ENCODE assay signal across 8 cellular contexts in the genomic region with DNA sequence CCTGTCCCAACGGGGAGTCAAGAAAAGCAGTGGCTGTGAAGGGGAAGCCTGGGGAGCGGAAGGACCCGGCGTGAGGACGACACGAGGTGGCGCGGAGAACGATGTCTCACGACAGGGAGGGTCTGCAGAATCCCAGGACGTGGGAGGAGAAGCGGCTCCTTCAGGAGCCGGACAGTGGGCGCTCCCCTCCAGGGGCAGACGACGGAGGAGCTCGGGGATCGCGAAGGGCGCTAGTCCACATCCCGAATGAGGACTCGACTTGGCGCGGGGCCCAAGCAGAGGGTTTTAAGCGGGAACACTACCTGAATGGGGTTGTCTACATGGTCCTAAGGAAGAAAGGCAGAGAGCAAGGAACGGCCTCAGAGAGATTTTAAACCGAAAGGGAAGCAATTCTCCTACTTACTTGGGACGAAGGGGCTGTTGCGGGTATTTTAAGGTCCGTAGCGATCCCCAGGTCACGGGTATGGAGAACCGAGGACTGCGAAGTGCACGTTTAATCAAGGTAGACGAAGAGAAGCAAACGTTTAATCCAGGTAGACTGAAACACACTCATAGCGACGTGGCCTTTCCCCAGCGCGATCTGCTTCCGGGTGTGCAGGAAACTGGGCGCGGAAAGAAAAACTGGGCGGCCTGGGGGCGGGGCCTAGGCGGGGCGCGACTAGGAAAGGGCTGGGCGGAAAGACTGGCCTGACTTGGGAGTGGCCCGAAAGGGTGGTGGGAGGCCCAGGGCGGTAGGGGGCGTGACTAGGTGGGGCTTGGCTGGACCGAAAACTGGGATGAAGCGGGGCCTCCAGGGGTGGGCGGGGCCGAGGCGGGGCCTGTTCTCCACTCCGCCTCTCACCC. TPM values are rescaled to one million over a fixed set of nuclear protein-coding genes. Genes with fewer than 3 reads are reported as not detected.
DNase-seq lines count a peak whose midpoint lies in the region; ATAC-seq and TF ChIP-seq lines count a peak whose summit lies in the region.

A gene (minus strand): TSS at position 594 of the 843 bp plus-strand sequence. CDS start 10,964 bp downstream, outside the sequence.

- H3K36me3 ChIP-seq in Loucy (ENCODE audit: insufficient read depth, low read length) = 0 out of 2 replicates have a peak, but pooled peaks cover 5% of the 10 kb centered on the region

- no peaks in the 10 kb centered on the region for H3K27me3 Mint-ChIP-seq in activated naive CD4-positive, alpha-beta T cell treated with anti-CD3 and anti-CD28 coated beads, Interleukin-2, amount 50 U/mL, for 24 hours

- peak within 1 kb of the TSS; percentile 94 for H3K27ac Mint-ChIP-seq in activated naive CD4-positive, alpha-beta T cell treated with anti-CD3 and anti-CD28 coated beads, Interleukin-2, amount 50 U/mL, for 24 hours

- ATAC-seq in GM21576 (IDR thresholded peaks at IDR 0.05; ENCODE audit: unreplicated experiment) (peak; percentile 87), SK-N-SH treated with all-trans-retinoic acid at 6 μM for 48 hours (peak; percentile 99)

- no peaks in the 10 kb centered on the region for H3F3A ChIP-seq in Loucy (ENCODE audit: low read depth)

- peaks cover 37% of the 10 kb centered on the region; the same call in 1 of the 2 replicates for H3K79me2 ChIP-seq in Loucy (ENCODE audit: insufficient read depth, low read length)

- H2AFZ ChIP-seq in Loucy (ENCODE audit: low read length) = peak within 1 kb of the TSS; percentile 59

- peak; percentile 95 for DNase-seq in COLO829 (ENCODE audit: low spot score)
- peak; percentile 41 for DNase-seq in glomerular endothelial cell (ENCODE audit: extremely low read depth, low read depth, low spot score)
- peak; percentile 32 to 98 (median 90) for DNase-seq in nucleus accumbens (lab: John Stamatoyannopoulos, UW)

- H3K4me2 ChIP-seq in Loucy (ENCODE audit: low read depth, low read length, poor library complexity, severe bottlenecking) = peak within 1 kb of the TSS; percentile 66

- H3K27me3 ChIP-seq in Loucy (ENCODE audit: insufficient read depth, low read length, poor library complexity, severe bottlenecking) = no peaks in the 10 kb centered on the region

- H3K9me3 Mint-ChIP-seq in activated naive CD4-positive, alpha-beta T cell treated with anti-CD3 and anti-CD28 coated beads, Interleukin-2, amount 50 U/mL, for 24 hours = peaks cover 23% of the 10 kb centered on the region

- H3K9me3 ChIP-seq in Loucy (ENCODE audit: insufficient read depth, low read depth, low read length) = peaks cover 14% of the 10 kb centered on the region; the same call in 1 of the 2 replicates

- H3K9ac ChIP-seq in Loucy (ENCODE audit: low read depth, low read length, poor library complexity, severe bottlenecking) = peak within 1 kb of the TSS; percentile 74

- peaks cover 41% of the 10 kb centered on the region for H3K4me1 Mint-ChIP-seq in activated naive CD4-positive, alpha-beta T cell treated with anti-CD3 and anti-CD28 coated beads, Interleukin-2, amount 50 U/mL, for 24 hours

- TF ChIP-seq CTCF in Loucy (conservative IDR thresholded peaks at IDR 0.05; ENCODE audit: low read length) (no peak), subcutaneous adipose tissue (IDR thresholded peaks at IDR 0.05; ENCODE audit: low read depth) (no peak)

- H3K4me1 ChIP-seq in Loucy (ENCODE audit: insufficient read depth, low read length, poor library complexity, severe bottlenecking) = no peaks in the 10 kb centered on the region

- H3K36me3 Mint-ChIP-seq in activated naive CD4-positive, alpha-beta T cell treated with anti-CD3 and anti-CD28 coated beads, Interleukin-2, amount 50 U/mL, for 24 hours = peaks cover 48% of the 10 kb centered on the region

- peak within 1 kb of the TSS; percentile 78 for H3K4me3 ChIP-seq in Loucy (ENCODE audit: low read length, poor library complexity, severe bottlenecking)

- H3K4me3 Mint-ChIP-seq in activated naive CD4-positive, alpha-beta T cell treated with anti-CD3 and anti-CD28 coated beads, Interleukin-2, amount 50 U/mL, for 24 hours = peak within 1 kb of the TSS; percentile 95

- no peaks in the 10 kb centered on the region for H3K9me2 ChIP-seq in Loucy (replicated peaks; ENCODE audit: low read depth, low read length)

- no peaks in the 10 kb centered on the region for H4K20me1 ChIP-seq in Loucy (ENCODE audit: insufficient read depth, low read length, poor library complexity, severe bottlenecking)

TF ChIP-seq in SK-N-SH treated with all-trans-retinoic acid at 6 μM for 48 hours, 23 proteins besides CTCF, POLR2A, EP300 and RAD21:
- TF ChIP-seq, protein P1, sequence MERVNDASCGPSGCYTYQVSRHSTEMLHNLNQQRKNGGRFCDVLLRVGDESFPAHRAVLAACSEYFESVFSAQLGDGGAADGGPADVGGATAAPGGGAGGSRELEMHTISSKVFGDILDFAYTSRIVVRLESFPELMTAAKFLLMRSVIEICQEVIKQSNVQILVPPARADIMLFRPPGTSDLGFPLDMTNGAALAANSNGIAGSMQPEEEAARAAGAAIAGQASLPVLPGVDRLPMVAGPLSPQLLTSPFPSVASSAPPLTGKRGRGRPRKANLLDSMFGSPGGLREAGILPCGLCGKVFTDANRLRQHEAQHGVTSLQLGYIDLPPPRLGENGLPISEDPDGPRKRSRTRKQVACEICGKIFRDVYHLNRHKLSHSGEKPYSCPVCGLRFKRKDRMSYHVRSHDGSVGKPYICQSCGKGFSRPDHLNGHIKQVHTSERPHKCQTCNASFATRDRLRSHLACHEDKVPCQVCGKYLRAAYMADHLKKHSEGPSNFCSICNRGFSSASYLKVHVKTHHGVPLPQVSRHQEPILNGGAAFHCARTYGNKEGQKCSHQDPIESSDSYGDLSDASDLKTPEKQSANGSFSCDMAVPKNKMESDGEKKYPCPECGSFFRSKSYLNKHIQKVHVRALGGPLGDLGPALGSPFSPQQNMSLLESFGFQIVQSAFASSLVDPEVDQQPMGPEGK (CRISPR knock-in tag; IDR thresholded peaks at IDR 0.05; ENCODE audit: borderline replicate concordance) = no peak
- TF ChIP-seq ZNF70 (CRISPR knock-in tag; IDR thresholded peaks at IDR 0.05) (no peak), ZFP30 (CRISPR knock-in tag; IDR thresholded peaks at IDR 0.05) (no peak), ZC3H10 (CRISPR knock-in tag; IDR thresholded peaks at IDR 0.05) (no peak), TOX (CRISPR knock-in tag; IDR thresholded peaks at IDR 0.05; ENCODE audit: borderline replicate concordance) (no peak), TCF4 (CRISPR knock-in tag; IDR thresholded peaks at IDR 0.05; ENCODE audit: borderline replicate concordance) (no peak), PPARA (CRISPR knock-in tag; IDR thresholded peaks at IDR 0.05; ENCODE audit: borderline replicate concordance) (no peak), ARNTL (CRISPR knock-in tag; IDR thresholded peaks at IDR 0.05; ENCODE audit: borderline replicate concordance, low read depth) (no peak), ISL1 (CRISPR knock-in tag; IDR thresholded peaks at IDR 0.05) (no peak), GLIS3 (CRISPR knock-in tag; IDR thresholded peaks at IDR 0.05) (no peak), RARB (CRISPR knock-in tag; IDR thresholded peaks at IDR 0.05) (no peak), OSR1 (CRISPR knock-in tag; IDR thresholded peaks at IDR 0.05) (no peak), ESRRG (CRISPR knock-in tag; IDR thresholded peaks at IDR 0.05) (no peak), ZFP3 (CRISPR knock-in tag; IDR thresholded peaks at IDR 0.05) (no peak), BACH2 (CRISPR knock-in tag; IDR thresholded peaks at IDR 0.05; ENCODE audit: borderline replicate concordance) (no peak), SNAI2 (CRISPR knock-in tag; IDR thresholded peaks at IDR 0.05) (no peak)
- TF ChIP-seq, protein P2, sequence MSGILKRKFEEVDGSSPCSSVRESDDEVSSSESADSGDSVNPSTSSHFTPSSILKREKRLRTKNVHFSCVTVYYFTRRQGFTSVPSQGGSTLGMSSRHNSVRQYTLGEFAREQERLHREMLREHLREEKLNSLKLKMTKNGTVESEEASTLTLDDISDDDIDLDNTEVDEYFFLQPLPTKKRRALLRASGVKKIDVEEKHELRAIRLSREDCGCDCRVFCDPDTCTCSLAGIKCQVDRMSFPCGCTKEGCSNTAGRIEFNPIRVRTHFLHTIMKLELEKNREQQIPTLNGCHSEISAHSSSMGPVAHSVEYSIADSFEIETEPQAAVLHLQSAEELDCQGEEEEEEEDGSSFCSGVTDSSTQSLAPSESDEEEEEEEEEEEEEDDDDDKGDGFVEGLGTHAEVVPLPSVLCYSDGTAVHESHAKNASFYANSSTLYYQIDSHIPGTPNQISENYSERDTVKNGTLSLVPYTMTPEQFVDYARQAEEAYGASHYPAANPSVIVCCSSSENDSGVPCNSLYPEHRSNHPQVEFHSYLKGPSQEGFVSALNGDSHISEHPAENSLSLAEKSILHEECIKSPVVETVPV (CRISPR knock-in tag; IDR thresholded peaks at IDR 0.05) = no peak
- TF ChIP-seq, protein P3, sequence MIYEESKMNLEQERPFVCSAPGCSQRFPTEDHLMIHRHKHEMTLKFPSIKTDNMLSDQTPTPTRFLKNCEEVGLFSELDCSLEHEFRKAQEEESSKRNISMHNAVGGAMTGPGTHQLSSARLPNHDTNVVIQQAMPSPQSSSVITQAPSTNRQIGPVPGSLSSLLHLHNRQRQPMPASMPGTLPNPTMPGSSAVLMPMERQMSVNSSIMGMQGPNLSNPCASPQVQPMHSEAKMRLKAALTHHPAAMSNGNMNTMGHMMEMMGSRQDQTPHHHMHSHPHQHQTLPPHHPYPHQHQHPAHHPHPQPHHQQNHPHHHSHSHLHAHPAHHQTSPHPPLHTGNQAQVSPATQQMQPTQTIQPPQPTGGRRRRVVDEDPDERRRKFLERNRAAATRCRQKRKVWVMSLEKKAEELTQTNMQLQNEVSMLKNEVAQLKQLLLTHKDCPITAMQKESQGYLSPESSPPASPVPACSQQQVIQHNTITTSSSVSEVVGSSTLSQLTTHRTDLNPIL (CRISPR knock-in tag; IDR thresholded peaks at IDR 0.05; ENCODE audit: low read depth) = no peak
- TF ChIP-seq, protein P4, sequence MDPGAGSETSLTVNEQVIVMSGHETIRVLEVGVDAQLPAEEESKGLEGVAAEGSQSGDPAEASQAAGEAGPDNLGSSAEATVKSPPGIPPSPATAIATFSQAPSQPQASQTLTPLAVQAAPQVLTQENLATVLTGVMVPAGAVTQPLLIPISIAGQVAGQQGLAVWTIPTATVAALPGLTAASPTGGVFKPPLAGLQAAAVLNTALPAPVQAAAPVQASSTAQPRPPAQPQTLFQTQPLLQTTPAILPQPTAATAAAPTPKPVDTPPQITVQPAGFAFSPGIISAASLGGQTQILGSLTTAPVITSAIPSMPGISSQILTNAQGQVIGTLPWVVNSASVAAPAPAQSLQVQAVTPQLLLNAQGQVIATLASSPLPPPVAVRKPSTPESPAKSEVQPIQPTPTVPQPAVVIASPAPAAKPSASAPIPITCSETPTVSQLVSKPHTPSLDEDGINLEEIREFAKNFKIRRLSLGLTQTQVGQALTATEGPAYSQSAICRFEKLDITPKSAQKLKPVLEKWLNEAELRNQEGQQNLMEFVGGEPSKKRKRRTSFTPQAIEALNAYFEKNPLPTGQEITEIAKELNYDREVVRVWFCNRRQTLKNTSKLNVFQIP (CRISPR knock-in tag; IDR thresholded peaks at IDR 0.05; ENCODE audit: borderline replicate concordance, low read depth) = no peak

RNA-seq across cellular contexts. Expression of the gene that starts here (rescaled TPM):
- total RNA-seq in glomerular endothelial cell (6.8 and 14.8 TPM in 2 replicates), subcutaneous adipose tissue (10 to 100 TPM; 18.7 to 26.8 (median 20.4) TPM)

Comparison
In these comparisons a context has a peak if more than half of its experiments do, and no peak if none do; other contexts are left out.
1. Peak in every context shown above with its lines: DNase-seq, ATAC-seq and H3K4me3 ChIP-seq.
2. DNase-seq: peak in every context shown above with its lines; median percentile 95 in COLO829; 90 in nucleus accumbens; 41 in glomerular endothelial cell.